ENCODE assay signal across 23 cellular contexts in the genomic region with DNA sequence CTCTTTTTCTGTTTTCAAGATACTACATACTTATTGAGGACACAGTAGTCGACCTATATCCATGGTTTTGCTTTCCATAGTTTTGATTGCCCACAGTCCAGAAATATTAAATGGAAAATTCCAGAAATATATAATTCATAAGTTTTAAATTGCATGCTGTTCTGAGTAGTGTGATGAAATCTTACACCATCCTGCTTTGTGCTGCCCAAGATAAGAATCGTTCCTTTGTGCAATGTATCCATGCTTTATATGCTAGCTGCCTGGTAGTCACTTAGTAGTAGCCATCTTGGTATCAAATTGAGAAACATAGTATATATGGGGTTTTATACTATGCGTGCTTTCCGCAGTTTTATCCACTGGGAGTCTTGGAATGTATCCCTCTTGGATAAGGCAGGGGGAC.
"Had no signal": no experiment of that assay in that cellular context is flagged by ENCODE, and none has a peak within 500 bp of the region (broad histone marks: within the 10 kb centered on the region; RNA-seq: fewer than 3 reads in every experiment).

No MANE protein-coding gene starts in this region.

- DNase-seq: activated CD4-positive, alpha-beta T cell treated with anti-CD3 and anti-CD28 coated beads for 48 hours; activated CD4-positive, alpha-beta T cell treated with anti-CD3 and anti-CD28 coated beads, Interleukin-2, amount 50 U/mL, for 4 hours; activated CD4-positive, CD25-positive, alpha-beta regulatory T cell treated with anti-CD3 and anti-CD28 coated beads, Interleukin-2, amount 50 U/mL, for 72 hours; activated CD8-positive, alpha-beta memory T cell treated with anti-CD3 and anti-CD28 coated beads, Interleukin-2, amount 50 U/mL, for 48 hours; activated CD8-positive, alpha-beta T cell treated with anti-CD3 and anti-CD28 coated beads, Interleukin-2, amount 10 ng/mL, durations not matched to agents 7 days and 5 days; activated naive CD4-positive, alpha-beta T cell treated with anti-CD3 and anti-CD28 coated beads, Interleukin-2, amount 50 U/mL, for 16 hours; activated naive CD8-positive, alpha-beta T cell treated with anti-CD3 and anti-CD28 coated beads, Interleukin-2, amount 10 ng/mL, durations not matched to agents 7 days and 5 days; activated T-cell treated with anti-CD3 and anti-CD28 coated beads, Interleukin-2, amount 50 U/mL, for 1 hour; amygdala; cerebellar nuclear complex; KG1; NCI-H1048; NCI-H1930; NCI-H2171; NCI-H2227 treated with DMSO at 0.1 percent for 48 hours; NCI-H446 treated with DMSO at 0.1 percent for 48 hours; NCI-H748 treated with DMSO at 0.1 percent for 48 hours; Peyer's patch; Right ventricle myocardium superior; SJCRH30; SW 1271 had no signal

- H3K4me1 ChIP-seq: Peyer's patch, SJCRH30 had no signal

- H3K9me3 ChIP-seq: Peyer's patch had no signal

- H3K36me3 ChIP-seq: Peyer's patch had no signal

- H3K27ac ChIP-seq: Peyer's patch, RWPE1, SJCRH30 had no signal

- H3K4me3 ChIP-seq: Peyer's patch, SJCRH30 had no signal

- FAIRE-seq: astrocyte had no signal
